8 cellular contexts compared by ENCODE assay signal in genomic region chr6:147285087-147285855, GRCh38.
DNase-seq lines count a peak whose midpoint lies in the region; ATAC-seq and TF ChIP-seq lines count a peak whose summit lies in the region.

No MANE protein-coding gene starts in this region.

- H3K56ac ChIP-seq in mesendoderm (ENCODE audit: low read length): no peak overlapping the region

- H3K79me2 ChIP-seq in mesendoderm (ENCODE audit: control insufficient read depth, insufficient read depth, low read length): no peaks in the 10 kb centered on the region

- H3K4me1 ChIP-seq in mesendoderm (ENCODE audit: control insufficient read depth, low read depth, low read length): no peaks in the 10 kb centered on the region

- H2BK120ac ChIP-seq in mesendoderm (ENCODE audit: low read depth, low read length): no peak overlapping the region

- DNase-seq in A172 (ENCODE audit: low spot score) (peak; percentile 42), GF-D8 (lab: John Stamatoyannopoulos, UW) (peak; percentile 28), NCI-H748 (lab: John Stamatoyannopoulos, UW; ENCODE audit: unreplicated experiment) (peak; percentile 65), choroid plexus epithelial cell (ENCODE audit: low read depth) (peak; percentile 83), mesendoderm (peak; percentile 59), mesenteric fat pad (ENCODE audit: low spot score) (no peak)

- no peak overlapping the region for H2BK5ac ChIP-seq in mesendoderm (ENCODE audit: low read length)

- H3K4ac ChIP-seq in mesendoderm (ENCODE audit: low read depth, low read length): no peak overlapping the region

- no peaks in the 10 kb centered on the region for H3K36me3 ChIP-seq in mesendoderm (ENCODE audit: control insufficient read depth, insufficient read depth, low read length)

- H3K79me1 ChIP-seq in mesendoderm (ENCODE audit: low read length): no peaks in the 10 kb centered on the region

- peak; percentile 69 for ATAC-seq in HG02870 (IDR thresholded peaks at IDR 0.05; ENCODE audit: unreplicated experiment)
- ATAC-seq in GM19452 (IDR thresholded peaks at IDR 0.05; ENCODE audit: unreplicated experiment): no peak

- no peak overlapping the region for H3K18ac ChIP-seq in mesendoderm (ENCODE audit: low read length)

- H2AK5ac ChIP-seq in mesendoderm (ENCODE audit: low read length): no peak overlapping the region

- no peak overlapping the region for H4K8ac ChIP-seq in mesendoderm (ENCODE audit: low read depth, low read length)

- H2BK15ac ChIP-seq in mesendoderm (replicated peaks; ENCODE audit: low read depth): no peak overlapping the region

- WGBS in mesendoderm (ENCODE audit: extremely low coverage, insufficient coverage, low lambda C conversion rate): no CpG with 5 or more reads among the region's 3 CpGs

- TF ChIP-seq CTCF in choroid plexus epithelial cell (conservative IDR thresholded peaks at IDR 0.05; ENCODE audit: low read depth, low read length): peak; percentile 51

- H4K5ac ChIP-seq in mesendoderm (ENCODE audit: low read length): no peak overlapping the region

- no peak overlapping the region for H3K27ac ChIP-seq in mesendoderm (ENCODE audit: low read depth, low read length)

- H3K23ac ChIP-seq in mesendoderm (ENCODE audit: low read length): no peak overlapping the region

- no peak overlapping the region for H3K9ac ChIP-seq in mesendoderm (ENCODE audit: low read length)

- H3K27me3 ChIP-seq in mesendoderm (ENCODE audit: insufficient read depth, low read length, poor library complexity): no peaks in the 10 kb centered on the region

- no peak overlapping the region for H3K4me3 ChIP-seq in choroid plexus epithelial cell (ENCODE audit: low read depth, low read length)
- no peak overlapping the region for H3K4me3 ChIP-seq in mesendoderm (ENCODE audit: low read length)

- H3K4me2 ChIP-seq in mesendoderm (ENCODE audit: low read length): no peak overlapping the region
